In the genomic region with DNA sequence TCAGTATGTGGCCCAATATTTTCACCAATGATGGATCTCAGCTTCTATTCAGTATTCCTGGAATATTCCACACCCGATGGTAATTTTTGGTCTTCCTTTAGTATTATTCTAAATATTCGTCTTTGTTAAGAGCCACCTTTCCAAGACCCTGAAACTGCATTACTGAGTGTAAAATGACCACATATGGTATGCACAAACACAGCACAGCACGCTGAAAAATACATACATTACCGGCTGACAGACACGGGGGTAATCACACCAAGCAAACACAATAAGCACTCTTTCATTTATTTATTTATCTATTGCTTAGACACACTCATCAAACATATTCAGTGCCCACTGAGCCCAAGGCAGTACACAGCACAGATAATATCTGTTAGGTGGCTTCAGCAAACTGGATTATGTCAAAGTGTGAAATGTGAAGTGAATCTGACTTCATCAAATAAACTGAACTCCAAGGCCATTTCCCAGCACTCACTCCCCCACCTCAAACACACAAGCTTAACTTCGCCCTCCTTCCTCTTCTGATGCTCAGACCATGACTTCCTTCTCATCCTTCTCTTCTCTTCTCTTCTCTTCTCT, we compare ENCODE assay signal across 13 cellular contexts. TPM values are rescaled to one million over a fixed set of nuclear protein-coding genes. Genes with fewer than 3 reads are reported as not detected.
DNase-seq lines count a peak whose midpoint lies in the region; TF ChIP-seq lines count a peak whose summit lies in the region.
"Had no signal": no experiment of that assay in that cellular context is flagged by ENCODE, and none has a peak within 500 bp of the region (broad histone marks: within the 10 kb centered on the region; RNA-seq: fewer than 3 reads in every experiment).

No MANE protein-coding gene starts in this region.

- intact Hi-C loops in ovary (cut with DNase I) = loop anchor here in 1 of 4 donors (10.0 kb wide), 1 partner anchor 1626 kb away; no protein-coding TSS in a partner anchor

- H3K36me3 ChIP-seq in ovary = no peaks in the 10 kb centered on the region

- peaks cover 2% of the 10 kb centered on the region for H3K4me1 ChIP-seq in ovary (ENCODE audit: insufficient read depth)

- no peaks in the 10 kb centered on the region for H3K9me3 ChIP-seq in ovary

- H3K4me3 ChIP-seq in fibroblast of villous mesenchyme (ENCODE audit: low read depth, low read length) (peak overlapping the region; percentile 69), ovary (peak overlapping the region; percentile 49), foreskin fibroblast (ENCODE audit: low read depth in 1 of 2, low read length in 2 of 2) (no peak overlapping the region)

- H3K27me3 ChIP-seq in ovary = no peaks in the 10 kb centered on the region

- no peak overlapping the region for H3K27ac ChIP-seq in ovary
- H3K27ac ChIP-seq: 22Rv1 had no signal

- 56 to 61% (median 61%) methylated on average over 6 of the region's 6 CpGs for WGBS in ovary, 3 donors

- no peak for TF ChIP-seq POLR2A in ovary (IDR thresholded peaks at IDR 0.05)

- no peak for TF ChIP-seq EP300 in ovary (IDR thresholded peaks at IDR 0.05)

- peak; percentile 5 for DNase-seq in DMS153 treated with DMSO at 0.1 percent for 48 hours (lab: John Stamatoyannopoulos, UW; ENCODE audit: unreplicated experiment)
- DNase-seq in DMS153 (lab: John Stamatoyannopoulos, UW) = no peak
- DNase-seq in NCI-H82 treated with DMSO at 0.1 percent for 48 hours (lab: John Stamatoyannopoulos, UW; ENCODE audit: unreplicated experiment) = peak; percentile 13
- no peak for DNase-seq in fibroblast of villous mesenchyme (ENCODE audit: low read depth)
- DNase-seq in ovary = no peak
- no peak for DNase-seq in foreskin fibroblast
- no peak for DNase-seq in NCI-H2029 treated with DMSO at 0.1 percent for 48 hours (lab: John Stamatoyannopoulos, UW)
- no peak for DNase-seq in activated CD4-positive, alpha-beta T cell treated with anti-CD3 and anti-CD28 coated beads for 48 hours
- DNase-seq: activated CD4-positive, alpha-beta memory T cell treated with anti-CD3 and anti-CD28 coated beads for 36 hours; activated effector memory CD4-positive, alpha-beta T cell treated with anti-CD3 and anti-CD28 coated beads, Interleukin-2, amount 50 U/mL, for 16 hours; left ventricle myocardium superior had no signal

- TF ChIP-seq CTCF in fibroblast of villous mesenchyme (IDR thresholded peaks at IDR 0.05; ENCODE audit: insufficient read depth, low read depth, low read length) (no peak), ovary (IDR thresholded peaks at IDR 0.05) (no peak), foreskin fibroblast (IDR thresholded peaks at IDR 0.05; ENCODE audit: low read depth, low read length) (no peak)

RNA-seq across cellular contexts. Expression of a gene that starts 2.3 kb away (rescaled TPM):
- total RNA-seq in fibroblast of villous mesenchyme (0.43 and 0.64 TPM in 2 replicates), ovary (under 1 TPM in 4 of 7 donors, not detected in 3; 0.12 to 0.28 (median 0.20) TPM)
- 1 to 10 TPM in 1 of 2 donors, under 1 TPM in 1; 0.52 to 1.5 TPM for polyA plus RNA-seq in ovary
- total RNA-seq: activated CD4-positive, alpha-beta memory T cell treated with anti-CD3 and anti-CD28 coated beads for 36 hours; left ventricle myocardium superior; osteocyte had no signal

Comparison
In these comparisons a context has a peak if more than half of its experiments do, and no peak if none do; other contexts are left out.
1. DNase-seq: peak in DMS153 treated with DMSO at 0.1 percent for 48 hours (single experiment) and NCI-H82 treated with DMSO at 0.1 percent for 48 hours (single experiment); none in DMS153 (single experiment), fibroblast of villous mesenchyme (single experiment), ovary (0 of 5), foreskin fibroblast (0 of 2), NCI-H2029 treated with DMSO at 0.1 percent for 48 hours (single experiment) and activated CD4-positive, alpha-beta T cell treated with anti-CD3 and anti-CD28 coated beads for 48 hours (single experiment).
2. H3K4me3 ChIP-seq: peak in fibroblast of villous mesenchyme (single experiment) and ovary (single experiment); none in foreskin fibroblast (0 of 2).